16 cellular contexts compared by ENCODE assay signal in genomic region chr4:98793658-98794057, GRCh38.
"Had no signal": no experiment of that assay in that cellular context is flagged by ENCODE, and none has a peak within 500 bp of the region (broad histone marks: within the 10 kb centered on the region; RNA-seq: fewer than 3 reads in every experiment).

No MANE protein-coding gene starts in this region.

- H3K4me3 ChIP-seq: mucosa of descending colon, pancreas, thyroid gland had no signal

- H3K36me3 ChIP-seq: pancreas, thyroid gland had no signal

- H3K27ac ChIP-seq: pancreas, thyroid gland had no signal

- H3K9me3 ChIP-seq: mucosa of descending colon, pancreas, thyroid gland had no signal

- H3K4me1 ChIP-seq: pancreas, thyroid gland had no signal

- H3K27me3 ChIP-seq: pancreas, thyroid gland had no signal

- DNase-seq: activated CD4-positive, alpha-beta T cell treated with anti-CD3 and anti-CD28 coated beads, Interleukin-2, amount 10 ng/mL, durations not matched to agents 7 days and 5 days; activated CD4-positive, CD25-positive, alpha-beta regulatory T cell; activated CD8-positive, alpha-beta memory T cell treated with anti-CD3 and anti-CD28 coated beads, Interleukin-2, amount 50 U/mL, for 48 hours; activated gamma-delta T cell treated with Interleukin-2 at 50 U/mL for 16 hours; activated naive CD8-positive, alpha-beta T cell treated with anti-CD3 and anti-CD28 coated beads, Interleukin-2, amount 10 ng/mL, durations not matched to agents 7 days and 5 days; activated T-cell treated with anti-CD3 and anti-CD28 coated beads, Interleukin-2, amount 50 U/mL, for 72 hours; cerebellar nuclear complex; effector CD8-positive, alpha-beta T cell; mucosa of descending colon; naive thymus-derived CD4-positive, alpha-beta T cell; pancreas; stimulated activated CD4-positive, alpha-beta T cell treated with anti-CD3 and anti-CD28 coated beads, Interleukin-12 subunit alpha, Interleukin-12 subunit beta, amount 100 ng/mL, for 4 hours; T-helper 17 cell had no signal

- FAIRE-seq: islet of Langerhans, pancreas, urothelium cell line had no signal
